Comparison of ENCODE assay signal across 23 cellular contexts in the genomic region with DNA sequence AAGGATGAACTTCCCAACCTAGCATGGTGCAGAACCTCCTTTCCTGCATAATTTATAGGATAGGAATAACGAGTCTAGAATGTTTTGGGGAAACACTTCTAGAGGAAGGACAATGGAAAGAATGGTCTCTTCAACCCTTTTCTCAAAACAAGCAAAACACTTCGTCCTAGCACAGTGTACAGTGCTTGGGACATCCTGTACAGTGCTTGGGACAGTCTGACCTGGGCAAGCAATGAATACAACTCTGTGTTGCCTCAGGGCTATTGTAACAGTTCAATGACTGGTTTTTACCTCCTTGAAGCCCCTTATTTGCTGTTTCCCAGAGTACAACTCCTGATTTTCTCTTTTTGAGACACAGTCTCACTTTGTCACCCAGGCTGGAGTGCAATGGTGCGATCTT. TPM values are rescaled to one million over a fixed set of nuclear protein-coding genes. Genes with fewer than 3 reads are reported as not detected.
"Had no signal": no experiment of that assay in that cellular context is flagged by ENCODE, and none has a peak within 500 bp of the region (broad histone marks: within the 10 kb centered on the region; RNA-seq: fewer than 3 reads in every experiment).

No MANE protein-coding gene starts in this region.

- H3K9me3 Mint-ChIP-seq: effector memory CD8-positive, alpha-beta T cell; memory B cell; nephron progenitor cell; stimulated activated naive B cell treated with anti-CD40 and anti-IgM and Interleukin-4, amounts not matched to agents 10 μg/mL and 1 μg/mL and 100 μg/mL, for 72 hours; stimulated activated naive CD8-positive, alpha-beta T cell treated with anti-CD3 and anti-CD28 coated beads, Interleukin-15, Interleukin-2, amounts not matched to agents 100 ng/mL and 50 ng/mL, for 24 hours had no signal

- ATAC-seq: effector memory CD8-positive, alpha-beta T cell; gastrocnemius medialis; pancreas; stimulated activated naive B cell treated with anti-CD40 and anti-IgM and Interleukin-4, amounts not matched to agents 10 μg/mL and 1 μg/mL and 100 μg/mL, for 72 hours had no signal

- H3K9me3 ChIP-seq: gastrocnemius medialis, right atrium auricular region, sigmoid colon, thyroid gland had no signal

- H3K4me3 ChIP-seq: gastrocnemius medialis, lung, pancreas, right atrium auricular region, sigmoid colon, thyroid gland had no signal

- H3K36me3 ChIP-seq: gastrocnemius medialis, pancreas, right atrium auricular region, sigmoid colon, thyroid gland had no signal

- H3K27me3 ChIP-seq: thyroid gland had no signal

- H3K36me3 Mint-ChIP-seq: memory B cell; stimulated activated naive B cell treated with anti-CD40 and anti-IgM and Interleukin-4, amounts not matched to agents 10 μg/mL and 1 μg/mL and 100 μg/mL, for 72 hours had no signal

- H3K27ac ChIP-seq: gastrocnemius medialis, pancreas, right atrium auricular region, sigmoid colon, thyroid gland had no signal

- DNase-seq: cerebellar nuclear complex; cortex of kidney; effector memory CD8-positive, alpha-beta T cell; erythroblast; foreskin fibroblast; gastrocnemius medialis; head of caudate nucleus; nephron progenitor cell; occipital lobe; pancreas; sigmoid colon; stimulated activated CD4-positive, alpha-beta T cell treated with anti-CD3 and anti-CD28 coated beads, Interleukin-2, amount 100 ng/mL, for 48 hours; stimulated activated naive B cell treated with anti-CD40 and anti-IgM and Interleukin-4, amounts not matched to agents 10 μg/mL and 1 μg/mL and 100 μg/mL, for 72 hours; thyroid gland; trophoblast cell had no signal

- H3K4me3 Mint-ChIP-seq: memory B cell; stimulated activated naive CD8-positive, alpha-beta T cell treated with anti-CD3 and anti-CD28 coated beads, Interleukin-15, Interleukin-2, amounts not matched to agents 100 ng/mL and 50 ng/mL, for 24 hours had no signal

- H3K27ac Mint-ChIP-seq: effector memory CD8-positive, alpha-beta T cell; memory B cell; nephron progenitor cell; stimulated activated naive B cell treated with anti-CD40 and anti-IgM and Interleukin-4, amounts not matched to agents 10 μg/mL and 1 μg/mL and 100 μg/mL, for 72 hours; stimulated activated naive CD8-positive, alpha-beta T cell treated with anti-CD3 and anti-CD28 coated beads, Interleukin-15, Interleukin-2, amounts not matched to agents 100 ng/mL and 50 ng/mL, for 24 hours had no signal

RNA-seq across cellular contexts. Expression of gene ADAMTS8, which starts 1.6 kb away (rescaled TPM):
- total RNA-seq: dermis microvascular lymphatic vessel endothelial cell, glomerular endothelial cell, mononuclear cell had no signal
- polyA plus RNA-seq: keratinocyte had no signal

RNA-seq across cellular contexts. Expression of gene ADAMTS15, which starts 18.5 kb away (rescaled TPM):
- total RNA-seq: mononuclear cell had no signal
